In the genomic region with DNA sequence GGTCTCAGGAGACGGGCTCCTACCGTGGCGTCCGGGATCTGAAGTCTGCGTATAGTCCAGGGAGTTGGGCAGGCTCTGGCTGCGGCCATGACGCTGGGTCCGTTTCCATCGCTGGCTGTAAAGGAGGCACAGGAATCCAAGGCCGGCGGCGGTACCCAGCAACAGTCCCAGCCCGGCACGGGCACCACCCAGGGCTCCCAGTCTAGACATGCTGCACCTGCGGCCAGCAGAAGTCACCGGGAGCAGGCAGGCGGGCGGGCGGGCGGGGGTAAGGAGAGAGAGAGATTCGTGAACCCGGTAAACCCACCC, we compare ENCODE assay signal across 7 cellular contexts. TPM values are rescaled to one million over a fixed set of nuclear protein-coding genes. Genes with fewer than 3 reads are reported as not detected.
DNase-seq lines count a peak whose midpoint lies in the region; ATAC-seq, FAIRE-seq and TF ChIP-seq lines count a peak whose summit lies in the region.

No MANE protein-coding gene starts in this region.

- H2AFZ ChIP-seq in Loucy (ENCODE audit: low read length), result peak overlapping the region; percentile 91
- peak overlapping the region; percentile 54 for H2AFZ ChIP-seq in GM12878 (ENCODE audit: control insufficient read depth, low read depth, low read length)

- H3K9me3 ChIP-seq in Loucy (ENCODE audit: insufficient read depth, low read depth, low read length), result no peaks in the 10 kb centered on the region
- H3K9me3 ChIP-seq in GM12878 (replicated peaks; ENCODE audit: control insufficient read depth, insufficient read depth, low read length), result no peaks in the 10 kb centered on the region

- no peak for TF ChIP-seq EP300 in GM12878 (IDR thresholded peaks at IDR 0.05; ENCODE audit: borderline replicate concordance in 1 of 2, control insufficient read depth in 1 of 2, low read depth in 2 of 2, low read length in 2 of 2)

- no peak for FAIRE-seq in GM12878 (lab: Jason Lieb, UNC)

- peak overlapping the region; percentile 78 for H3K27ac ChIP-seq in GM12878 (ENCODE audit: control insufficient read depth, insufficient read depth)

- H3K9me2 ChIP-seq in Loucy (replicated peaks; ENCODE audit: low read depth, low read length), result no peaks in the 10 kb centered on the region

- H3K4me1 ChIP-seq in Loucy (ENCODE audit: insufficient read depth, low read length, poor library complexity, severe bottlenecking), result peaks cover 36% of the 10 kb centered on the region
- peaks cover 3% of the 10 kb centered on the region for H3K4me1 ChIP-seq in GM12878 (ENCODE audit: control insufficient read depth, insufficient read depth, low read length)

- RAD21 ChIA-PET in GM12878 (lab: Charles Lee; ENCODE audit: unreplicated experiment), result interaction anchor here (0.7 kb wide), 2 partner anchors 118 to 1365 kb away, joined by 4 to 5 read pairs; no protein-coding TSS in a partner anchor

- DNase-seq in GM12878 (ENCODE audit: low read depth, low spot score), result no peak
- DNase-seq in islet precursor cell, result peak; percentile 66
- DNase-seq in stimulated activated naive CD8-positive, alpha-beta T cell treated with anti-CD3 and anti-CD28 coated beads, Interleukin-15, amount 100 ng/mL, for 72 hours, result no peak
- DNase-seq in DMS79 (lab: John Stamatoyannopoulos, UW), result no peak

- H3K4me3 ChIP-seq in Loucy (ENCODE audit: low read length, poor library complexity, severe bottlenecking) (peak overlapping the region; percentile 98), GM12878 (peak overlapping the region; percentile 91)

- H3K4me3 Mint-ChIP-seq in stimulated activated naive CD8-positive, alpha-beta T cell treated with anti-CD3 and anti-CD28 coated beads, Interleukin-15, amount 100 ng/mL, for 72 hours, result peak overlapping the region; percentile 98 to 100

- peaks cover 3% of the 10 kb centered on the region for H4K20me1 ChIP-seq in Loucy (ENCODE audit: insufficient read depth, low read length, poor library complexity, severe bottlenecking)
- H4K20me1 ChIP-seq in GM12878 (ENCODE audit: control insufficient read depth, insufficient read depth), result no peaks in the 10 kb centered on the region

- intact Hi-C loops in GM12878 (cut with micrococcal nuclease; ENCODE audit: unreplicated experiment), result loop anchor here (5.0 kb wide), 1 partner anchor 138 kb away; the partner anchor contains the start of gene VPS18

- no peak for TF ChIP-seq CTCF in Loucy (conservative IDR thresholded peaks at IDR 0.05; ENCODE audit: low read length)
- no peak for TF ChIP-seq CTCF in GM12878 (IDR thresholded peaks at IDR 0.05 in 2 of 3, conservative IDR thresholded peaks at IDR 0.05 in 1 of 3; ENCODE audit: control insufficient read depth in 2 of 3, extremely low read depth in 1 of 3, insufficient read depth in 1 of 3, low read depth in 3 of 3, low read length in 3 of 3)

- BruUV-seq in GM12878 (replicated peaks; lab: Mats Ljungman, UMichigan), result no TSS peak

- CTCF ChIA-PET in GM12878 (lab: Yijun Ruan, JAX), result interaction anchor here (1.4 to 1.7 kb wide), 3 partner anchors 10 to 16 kb away, joined by 4 read pairs; partner anchors contain the start of genes C15orf62 and GCHFR

- POLR2A ChIA-PET in GM12878 (lab: Charles Lee), result no interaction called here

- peaks cover 36% of the 10 kb centered on the region for H3K79me2 ChIP-seq in Loucy (ENCODE audit: insufficient read depth, low read length)
- H3K79me2 ChIP-seq in GM12878 (ENCODE audit: control insufficient read depth, insufficient read depth, low read length), result peaks cover 21% of the 10 kb centered on the region

- H3F3A ChIP-seq in Loucy (ENCODE audit: low read depth), result peaks cover 3% of the 10 kb centered on the region; the same call in 1 of the 2 replicates

- H3K36me3 ChIP-seq in Loucy (ENCODE audit: insufficient read depth, low read length), result peaks cover 5% of the 10 kb centered on the region; the same call in 1 of the 2 replicates
- peaks cover 3 to 8% of the 10 kb centered on the region in 2 experiments; a peak in 3 of 4 replicates for H3K36me3 ChIP-seq in GM12878 (ENCODE audit: control insufficient read depth in 2 of 2, insufficient read depth in 2 of 2, low read length in 1 of 2)

- no peak for TF ChIP-seq POLR2A in GM12878 (IDR thresholded peaks at IDR 0.05; ENCODE audit: low read depth, low read length)

- in situ Hi-C loops in GM12878 (cut with MboI), result loop anchor here (5.0 kb wide), 1 partner anchor 57 kb away; the partner anchor contains the start of gene RAD51

- peak overlapping the region; percentile 92 for H3K4me2 ChIP-seq in Loucy (ENCODE audit: low read depth, low read length, poor library complexity, severe bottlenecking)
- peak overlapping the region; percentile 83 for H3K4me2 ChIP-seq in GM12878 (ENCODE audit: control insufficient read depth, insufficient read depth)

- no peaks in the 10 kb centered on the region for H3K9me3 Mint-ChIP-seq in stimulated activated naive CD8-positive, alpha-beta T cell treated with anti-CD3 and anti-CD28 coated beads, Interleukin-15, amount 100 ng/mL, for 72 hours

- SMC1A ChIA-PET in GM12878 (lab: Charles Lee; ENCODE audit: uncharacterized antibody, unreplicated experiment), result no interaction called here

- peak overlapping the region; percentile 78 to 99 for H3K27ac Mint-ChIP-seq in stimulated activated naive CD8-positive, alpha-beta T cell treated with anti-CD3 and anti-CD28 coated beads, Interleukin-15, amount 100 ng/mL, for 72 hours

- H3K27me3 ChIP-seq in Loucy (ENCODE audit: insufficient read depth, low read length, poor library complexity, severe bottlenecking), result no peaks in the 10 kb centered on the region
- no peaks in the 10 kb centered on the region for H3K27me3 ChIP-seq in GM12878 (replicated peaks in 1 of 2; ENCODE audit: control insufficient read depth in 2 of 2, insufficient read depth in 2 of 2, low read length in 1 of 2)

- ATAC-seq in GM19395 (IDR thresholded peaks at IDR 0.05; ENCODE audit: unreplicated experiment) (peak; percentile 13), GM12878 (peak; percentile 45), GM19351 (IDR thresholded peaks at IDR 0.05; ENCODE audit: unreplicated experiment) (no peak)
- peak; percentile 19 for ATAC-seq in stimulated activated naive CD8-positive, alpha-beta T cell treated with anti-CD3 and anti-CD28 coated beads, Interleukin-15, amount 100 ng/mL, for 72 hours

- no peak for TF ChIP-seq RAD21 in GM12878 (IDR thresholded peaks at IDR 0.05; ENCODE audit: insufficient read depth, low read depth, low read length)

- H3K27me3 Mint-ChIP-seq in stimulated activated naive CD8-positive, alpha-beta T cell treated with anti-CD3 and anti-CD28 coated beads, Interleukin-15, amount 100 ng/mL, for 72 hours, result no peaks in the 10 kb centered on the region

- H3K4me1 Mint-ChIP-seq in stimulated activated naive CD8-positive, alpha-beta T cell treated with anti-CD3 and anti-CD28 coated beads, Interleukin-15, amount 100 ng/mL, for 72 hours, result peaks cover 45% of the 10 kb centered on the region

- H3K9ac ChIP-seq in Loucy (ENCODE audit: low read depth, low read length, poor library complexity, severe bottlenecking), result peak overlapping the region; percentile 96
- peak overlapping the region; percentile 86 for H3K9ac ChIP-seq in GM12878 (ENCODE audit: control insufficient read depth, insufficient read depth, low read length)

- 1% methylated on average over 21 of the region's 22 CpGs for WGBS in GM12878 (ENCODE audit: insufficient coverage, insufficient replicate concordance, low lambda C conversion rate, missing lambda C conversion rate)

RNA-seq across cellular contexts. Expression of gene RMDN3, which starts 0.5 kb away (rescaled TPM):
- 27.3 and 27.4 TPM in 2 replicates for total RNA-seq in GM12878 (2013; cell fraction: nucleolus; rRNA removed)
- total RNA-seq in GM12878 (2014; rRNA removed) (15.4 and 20.0 TPM in 2 replicates), GM12878 (2014; rRNA removed; fragmentation: Illumina TruSeq; extraction: Trizol) (16.3 and 16.9 TPM in 2 replicates), GM12878 (2021) (27.6 and 28.3 TPM in 2 replicates)
- 10.9 TPM for polyA plus RNA-seq in GM12878 (2011; ENCODE audit: low read depth)
- polyA plus RNA-seq in GM12878 (2011; rRNA removed) (19.4 and 19.9 TPM in 2 replicates), GM12878 (2014; fragmentation: Illumina TruSeq; extraction: Trizol) (19.3 and 20.5 TPM in 2 replicates), GM12878 (2014; fragmentation: Nextera tagmentation; extraction: Ambion mirVana) (10 to 100 TPM in 1 of 2 experiments, 1 to 10 TPM in 1; 5.7 to 10.2 TPM), GM12878 (2014; rRNA removed) (21.3 and 23.1 TPM in 2 replicates), GM12878 (2016; fragmentation: Nextera tagmentation; extraction: Ambion mirVana) (10 to 100 TPM; 38.3 to 44.4 TPM)
- 19.9 and 20.6 TPM in 2 replicates for polyA plus RNA-seq in GM12878 (2011; cell fraction: cytosol; rRNA removed)
- polyA plus RNA-seq in GM12878 (2011; cell fraction: nucleus; rRNA removed), result 24.7 and 30.0 TPM in 2 replicates
- 17.3 and 20.8 TPM in 2 replicates for polyA plus RNA-seq in GM12878 (2012)
- 11.1 and 14.7 TPM in 2 replicates for polyA minus RNA-seq in GM12878 (2011; rRNA and poly(A)+ RNA removed)
- polyA minus RNA-seq in GM12878 (2011; cell fraction: cytosol; rRNA and poly(A)+ RNA removed), result 7.4 and 8.2 TPM in 2 replicates
- 7.4 and 11.3 TPM in 2 replicates for polyA minus RNA-seq in GM12878 (2011; cell fraction: nucleus; rRNA and poly(A)+ RNA removed)

RNA-seq across cellular contexts. Expression of gene GCHFR, which starts 9.3 kb away (rescaled TPM):
- total RNA-seq in GM12878 (2013; cell fraction: nucleolus; rRNA removed), result 8.3 and 9.9 TPM in 2 replicates
- total RNA-seq in GM12878 (2014; rRNA removed), result 67.0 and 69.5 TPM in 2 replicates
- total RNA-seq in GM12878 (2014; rRNA removed; fragmentation: Illumina TruSeq; extraction: Trizol), result 22.9 and 23.9 TPM in 2 replicates
- total RNA-seq in GM12878 (2021), result 43.9 and 45.3 TPM in 2 replicates
- 10.2 TPM for polyA plus RNA-seq in GM12878 (2011; ENCODE audit: low read depth)
- 7.1 and 14.8 TPM in 2 replicates for polyA plus RNA-seq in GM12878 (2011; rRNA removed)
- polyA plus RNA-seq in GM12878 (2011; cell fraction: cytosol; rRNA removed), result 37.5 and 44.6 TPM in 2 replicates
- polyA plus RNA-seq in GM12878 (2011; cell fraction: nucleus; rRNA removed), result 16.1 and 23.2 TPM in 2 replicates
- 34.4 and 37.9 TPM in 2 replicates for polyA plus RNA-seq in GM12878 (2012)
- 3.3 and 16.9 TPM in 2 replicates for polyA plus RNA-seq in GM12878 (2014; fragmentation: Illumina TruSeq; extraction: Trizol)
- polyA plus RNA-seq in GM12878 (2014; fragmentation: Nextera tagmentation; extraction: Ambion mirVana), result 10 to 100 TPM; 10.5 to 25.4 TPM
- 88.2 and 94.0 TPM in 2 replicates for polyA plus RNA-seq in GM12878 (2014; rRNA removed)
- polyA plus RNA-seq in GM12878 (2016; fragmentation: Nextera tagmentation; extraction: Ambion mirVana), result 10 to 100 TPM; 68.0 to 77.3 TPM
- polyA minus RNA-seq in GM12878 (2011; rRNA and poly(A)+ RNA removed), result 4.8 and 9.0 TPM in 2 replicates
- 6.5 and 11.1 TPM in 2 replicates for polyA minus RNA-seq in GM12878 (2011; cell fraction: cytosol; rRNA and poly(A)+ RNA removed)
- 6.6 and 7.7 TPM in 2 replicates for polyA minus RNA-seq in GM12878 (2011; cell fraction: nucleus; rRNA and poly(A)+ RNA removed)

RNA-seq across cellular contexts. Expression of gene C15orf62, which starts 15.3 kb away (rescaled TPM):
- total RNA-seq in GM12878 (2013; cell fraction: nucleolus; rRNA removed), result 0.96 and 1.4 TPM in 2 replicates
- 0.44 and 0.68 TPM in 2 replicates for total RNA-seq in GM12878 (2014; rRNA removed)
- 0.37 and 0.54 TPM in 2 replicates for total RNA-seq in GM12878 (2014; rRNA removed; fragmentation: Illumina TruSeq; extraction: Trizol)
- 0.24 and 0.56 TPM in 2 replicates for total RNA-seq in GM12878 (2021)
- polyA plus RNA-seq in GM12878 (2011; ENCODE audit: low read depth), result 0.76 TPM
- polyA plus RNA-seq in GM12878 (2011; rRNA removed), result 0.07 and 0.11 TPM in 2 replicates
- polyA plus RNA-seq in GM12878 (2011; cell fraction: cytosol; rRNA removed), result 0.04 and 0.12 TPM in 2 replicates
- 0.35 and 0.51 TPM in 2 replicates for polyA plus RNA-seq in GM12878 (2011; cell fraction: nucleus; rRNA removed)
- 1.00 and 1.4 TPM in 2 replicates for polyA plus RNA-seq in GM12878 (2012)
- 0.25 TPM in 1 of 2 replicates, not detected in the other for polyA plus RNA-seq in GM12878 (2014; fragmentation: Illumina TruSeq; extraction: Trizol)
- under 1 TPM in 1 of 2 experiments, not detected in 1; 0.06 TPM for polyA plus RNA-seq in GM12878 (2014; fragmentation: Nextera tagmentation; extraction: Ambion mirVana)
- 0.18 and 0.28 TPM in 2 replicates for polyA plus RNA-seq in GM12878 (2014; rRNA removed)
- under 1 TPM; 0.40 to 0.50 TPM for polyA plus RNA-seq in GM12878 (2016; fragmentation: Nextera tagmentation; extraction: Ambion mirVana)
- 0.22 and 0.26 TPM in 2 replicates for polyA minus RNA-seq in GM12878 (2011; rRNA and poly(A)+ RNA removed)
- not detected in 2 replicates for polyA minus RNA-seq in GM12878 (2011; cell fraction: cytosol; rRNA and poly(A)+ RNA removed)
- 0.48 and 0.96 TPM in 2 replicates for polyA minus RNA-seq in GM12878 (2011; cell fraction: nucleus; rRNA and poly(A)+ RNA removed)

RNA-seq across cellular contexts. Expression of gene ZFYVE19, which starts 52.4 kb away (rescaled TPM):
- total RNA-seq in GM12878 (2013; cell fraction: nucleolus; rRNA removed), result 61.9 and 67.4 TPM in 2 replicates
- total RNA-seq in GM12878 (2014; rRNA removed) (16.8 and 20.2 TPM in 2 replicates), GM12878 (2014; rRNA removed; fragmentation: Illumina TruSeq; extraction: Trizol) (11.5 and 12.4 TPM in 2 replicates), GM12878 (2021) (14.9 and 17.1 TPM in 2 replicates)
- polyA plus RNA-seq in GM12878 (2011; ENCODE audit: low read depth), result 10.3 TPM
- polyA plus RNA-seq in GM12878 (2011; rRNA removed) (23.7 and 36.3 TPM in 2 replicates), GM12878 (2014; fragmentation: Illumina TruSeq; extraction: Trizol) (22.2 and 27.3 TPM in 2 replicates), GM12878 (2014; fragmentation: Nextera tagmentation; extraction: Ambion mirVana) (1 to 10 TPM; 1.7 to 4.4 TPM), GM12878 (2014; rRNA removed) (27.1 and 30.7 TPM in 2 replicates), GM12878 (2016; fragmentation: Nextera tagmentation; extraction: Ambion mirVana) (10 to 100 TPM; 16.0 to 17.2 TPM)
- 48.4 and 52.3 TPM in 2 replicates for polyA plus RNA-seq in GM12878 (2011; cell fraction: cytosol; rRNA removed)
- 147 and 170 TPM in 2 replicates for polyA plus RNA-seq in GM12878 (2011; cell fraction: nucleus; rRNA removed)
- polyA plus RNA-seq in GM12878 (2012), result 18.4 and 19.2 TPM in 2 replicates
- polyA minus RNA-seq in GM12878 (2011; rRNA and poly(A)+ RNA removed), result 31.0 and 42.7 TPM in 2 replicates
- 9.1 and 18.2 TPM in 2 replicates for polyA minus RNA-seq in GM12878 (2011; cell fraction: cytosol; rRNA and poly(A)+ RNA removed)
- polyA minus RNA-seq in GM12878 (2011; cell fraction: nucleus; rRNA and poly(A)+ RNA removed), result 26.5 and 36.1 TPM in 2 replicates

RNA-seq across cellular contexts. Expression of gene DNAJC17, which starts 52.7 kb away (rescaled TPM):
- total RNA-seq in GM12878 (2013; cell fraction: nucleolus; rRNA removed), result 49.9 and 53.9 TPM in 2 replicates
- total RNA-seq in GM12878 (2014; rRNA removed), result 39.2 and 42.8 TPM in 2 replicates
- 43.4 and 51.1 TPM in 2 replicates for total RNA-seq in GM12878 (2014; rRNA removed; fragmentation: Illumina TruSeq; extraction: Trizol)
- total RNA-seq in GM12878 (2021), result 39.3 and 43.5 TPM in 2 replicates
- 16.0 TPM for polyA plus RNA-seq in GM12878 (2011; ENCODE audit: low read depth)
- 34.0 and 39.9 TPM in 2 replicates for polyA plus RNA-seq in GM12878 (2011; rRNA removed)
- 41.5 and 71.0 TPM in 2 replicates for polyA plus RNA-seq in GM12878 (2011; cell fraction: cytosol; rRNA removed)
- polyA plus RNA-seq in GM12878 (2011; cell fraction: nucleus; rRNA removed), result 55.1 and 65.9 TPM in 2 replicates
- 25.8 and 27.8 TPM in 2 replicates for polyA plus RNA-seq in GM12878 (2012)
- polyA plus RNA-seq in GM12878 (2014; fragmentation: Illumina TruSeq; extraction: Trizol), result 52.7 and 62.8 TPM in 2 replicates
- 10 to 100 TPM in 1 of 2 experiments, 1 to 10 TPM in 1; 6.1 to 11.5 TPM for polyA plus RNA-seq in GM12878 (2014; fragmentation: Nextera tagmentation; extraction: Ambion mirVana)
- polyA plus RNA-seq in GM12878 (2014; rRNA removed), result 50.2 and 61.0 TPM in 2 replicates
- 10 to 100 TPM; 48.0 to 55.7 TPM for polyA plus RNA-seq in GM12878 (2016; fragmentation: Nextera tagmentation; extraction: Ambion mirVana)
- polyA minus RNA-seq in GM12878 (2011; rRNA and poly(A)+ RNA removed), result 20.0 and 29.1 TPM in 2 replicates
- polyA minus RNA-seq in GM12878 (2011; cell fraction: cytosol; rRNA and poly(A)+ RNA removed), result 11.4 and 12.1 TPM in 2 replicates
- polyA minus RNA-seq in GM12878 (2011; cell fraction: nucleus; rRNA and poly(A)+ RNA removed), result 8.7 and 14.6 TPM in 2 replicates
